Comparison of ENCODE assay signal across 10 cellular contexts in the genomic region with DNA sequence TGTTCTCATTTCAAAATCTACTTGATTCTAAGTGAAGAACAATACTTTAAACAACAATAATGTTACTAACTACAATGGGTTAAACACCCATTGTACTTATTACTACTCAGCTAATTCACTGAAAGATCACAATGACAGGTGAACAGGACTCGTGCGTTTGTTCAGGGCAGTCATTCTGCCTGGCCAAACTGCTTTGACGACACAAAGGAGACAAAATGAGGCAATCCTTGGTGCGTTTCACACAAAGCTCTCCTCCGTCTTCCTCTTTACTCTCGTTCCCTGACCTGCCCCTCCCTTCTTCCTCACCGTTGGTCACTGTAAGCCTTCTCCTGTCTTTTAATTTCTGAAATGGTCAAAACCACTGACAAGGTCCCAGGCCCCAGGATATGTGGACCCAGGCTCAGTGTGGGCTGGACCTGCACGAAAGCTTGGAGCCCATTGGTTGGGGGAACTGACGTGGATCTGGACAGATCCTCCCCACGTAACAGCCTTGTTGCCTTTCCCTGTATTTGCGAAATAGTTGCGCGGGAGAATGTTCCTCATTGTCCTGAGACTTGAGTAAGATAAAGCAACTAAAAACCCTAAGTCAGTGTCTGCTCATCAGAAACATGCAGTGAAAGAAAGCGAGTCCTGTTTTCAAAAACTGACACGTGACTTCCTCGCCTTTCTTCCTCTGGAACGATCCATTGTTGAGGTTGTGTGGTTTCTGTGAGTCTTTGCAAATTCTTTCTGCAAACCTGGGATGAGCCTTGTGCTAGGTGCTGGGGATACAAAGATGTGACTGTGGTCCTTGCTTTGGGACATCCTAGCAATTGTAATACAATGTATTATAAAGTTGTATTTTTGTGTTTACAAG.
DNase-seq lines count a peak whose midpoint lies in the region; ATAC-seq, FAIRE-seq and TF ChIP-seq lines count a peak whose summit lies in the region.
"Had no signal": no experiment of that assay in that cellular context is flagged by ENCODE, and none has a peak within 500 bp of the region (broad histone marks: within the 10 kb centered on the region; RNA-seq: fewer than 3 reads in every experiment).

No MANE protein-coding gene starts in this region.

- no peaks in the 10 kb centered on the region for H3K36me3 Mint-ChIP-seq in activated CD8-positive, alpha-beta T cell treated with anti-CD3 and anti-CD28 coated beads for 36 hours (ENCODE audit: low read depth)
- H3K36me3 Mint-ChIP-seq in activated CD8-positive, alpha-beta T cell treated with anti-CD3 and anti-CD28 coated beads, Interleukin-2, amount 10 ng/mL, durations not matched to agents 7 days and 5 days (ENCODE audit: low read depth) = no peaks in the 10 kb centered on the region

- no peak for TF ChIP-seq EP300 in K562 (IDR thresholded peaks at IDR 0.05; ENCODE audit: low read length)

- H3K27me3 ChIP-seq in K562 (ENCODE audit: control insufficient read depth in 2 of 2, insufficient read depth in 2 of 2, low read length in 2 of 2) (peaks cover 6 to 14% of the 10 kb centered on the region in 2 experiments; a peak in 3 of 5 replicates), tibial artery (peaks cover 0 to 8% of the 10 kb centered on the region in 2 donors)

- 4% methylated on average over 17 of the region's 17 CpGs for WGBS in K562 (ENCODE audit: insufficient coverage, low coverage, missing lambda C conversion rate)

- no peak for DNase-seq in activated CD8-positive, alpha-beta T cell treated with anti-CD3 and anti-CD28 coated beads for 36 hours
- DNase-seq in activated CD8-positive, alpha-beta T cell treated with anti-CD3 and anti-CD28 coated beads, Interleukin-2, amount 10 ng/mL, durations not matched to agents 7 days and 5 days = no peak
- DNase-seq in K562 (ENCODE audit: extremely low read depth in 1 of 4, low spot score in 3 of 4) = peak in 1 of 4 experiments; percentile 11
- DNase-seq in midbrain (lab: John Stamatoyannopoulos, UW) = peak; percentile 5
- DNase-seq in tibial artery = peak; percentile 73 to 80
- no peak for DNase-seq in NCI-H526 (lab: John Stamatoyannopoulos, UW)
- DNase-seq: NCI-H1092, RPMI8226 had no signal

- no peak overlapping the region for H3K27ac Mint-ChIP-seq in activated CD8-positive, alpha-beta T cell treated with anti-CD3 and anti-CD28 coated beads for 36 hours
- no peak overlapping the region for H3K27ac Mint-ChIP-seq in activated CD8-positive, alpha-beta T cell treated with anti-CD3 and anti-CD28 coated beads, Interleukin-2, amount 10 ng/mL, durations not matched to agents 7 days and 5 days

- no peak for ATAC-seq in activated CD8-positive, alpha-beta T cell treated with anti-CD3 and anti-CD28 coated beads for 36 hours
- no peak for ATAC-seq in activated CD8-positive, alpha-beta T cell treated with anti-CD3 and anti-CD28 coated beads, Interleukin-2, amount 10 ng/mL, durations not matched to agents 7 days and 5 days
- ATAC-seq in K562 (no peak), GM19467 (IDR thresholded peaks at IDR 0.05; ENCODE audit: unreplicated experiment) (no peak), GM21737 (IDR thresholded peaks at IDR 0.05; ENCODE audit: unreplicated experiment) (no peak)

- no peak overlapping the region for H3K4me2 ChIP-seq in K562 (ENCODE audit: insufficient read depth, low read length)

- H3K36me3 ChIP-seq in K562 (ENCODE audit: control insufficient read depth, insufficient read depth, low read length) (no peaks in the 10 kb centered on the region), tibial artery (no peaks in the 10 kb centered on the region)

- intact Hi-C loops in activated CD8-positive, alpha-beta T cell treated with anti-CD3 and anti-CD28 coated beads for 36 hours (cut with micrococcal nuclease) = no loop called here
- intact Hi-C loops in K562 (cut with micrococcal nuclease) = no loop called here
- intact Hi-C loops in tibial artery (cut with DNase I; ENCODE audit: low total_unique reads) = no loop called here

- H3K9me1 ChIP-seq in K562 (ENCODE audit: control insufficient read depth, insufficient read depth, low read length) = no peaks in the 10 kb centered on the region

- BruUV-seq in K562 (replicated peaks; lab: Mats Ljungman, UMichigan) = no TSS peak

- no peaks in the 10 kb centered on the region for H3K9me3 Mint-ChIP-seq in activated CD8-positive, alpha-beta T cell treated with anti-CD3 and anti-CD28 coated beads for 36 hours
- no peaks in the 10 kb centered on the region for H3K9me3 Mint-ChIP-seq in activated CD8-positive, alpha-beta T cell treated with anti-CD3 and anti-CD28 coated beads, Interleukin-2, amount 10 ng/mL, durations not matched to agents 7 days and 5 days (ENCODE audit: insufficient read depth)

- in situ Hi-C loops in K562 (cut with MboI) = no loop called here

- POLR2A ChIA-PET in activated CD8-positive, alpha-beta T cell treated with anti-CD3 and anti-CD28 coated beads for 36 hours (lab: Charles Lee) = no interaction called here
- POLR2A ChIA-PET in activated CD8-positive, alpha-beta T cell treated with anti-CD3 and anti-CD28 coated beads, Interleukin-2, amount 10 ng/mL, durations not matched to agents 7 days and 5 days (lab: Charles Lee) = no interaction called here
- POLR2A ChIA-PET in K562 (lab: Yijun Ruan, JAX) = interaction anchor here (0.8 kb wide), 1 partner anchor 67 kb away, joined by 3 read pairs; no protein-coding TSS in a partner anchor

- H3K9ac ChIP-seq in K562 (ENCODE audit: insufficient read depth in 1 of 2, low read depth in 2 of 2, low read length in 2 of 2) = no peak overlapping the region

- no peak for TF ChIP-seq RAD21 in K562 (CRISPR knock-in tag; conservative IDR thresholded peaks at IDR 0.05 in 1 of 2, IDR thresholded peaks at IDR 0.05 in 1 of 2)

- H3K27ac ChIP-seq in K562 (ENCODE audit: extremely low read depth, low read depth, low read length) = no peak overlapping the region
- no peak overlapping the region for H3K27ac ChIP-seq in tibial artery

- peak overlapping the region; percentile 24 for H3K4me3 Mint-ChIP-seq in activated CD8-positive, alpha-beta T cell treated with anti-CD3 and anti-CD28 coated beads for 36 hours
- H3K4me3 Mint-ChIP-seq in activated CD8-positive, alpha-beta T cell treated with anti-CD3 and anti-CD28 coated beads, Interleukin-2, amount 10 ng/mL, durations not matched to agents 7 days and 5 days = no peak overlapping the region

- H3K79me2 ChIP-seq in K562 (ENCODE audit: control insufficient read depth, insufficient read depth, low read length) = no peaks in the 10 kb centered on the region

- no peak overlapping the region for H3K4me3 ChIP-seq in K562
- H3K4me3 ChIP-seq in tibial artery = no peak overlapping the region

- peak overlapping the region; percentile 19; the same call in 1 of the 2 replicates for H2AFZ ChIP-seq in K562 (ENCODE audit: low read depth, low read length)

- H3K27me3 Mint-ChIP-seq in activated CD8-positive, alpha-beta T cell treated with anti-CD3 and anti-CD28 coated beads for 36 hours = peaks cover 2% of the 10 kb centered on the region
- H3K27me3 Mint-ChIP-seq in activated CD8-positive, alpha-beta T cell treated with anti-CD3 and anti-CD28 coated beads, Interleukin-2, amount 10 ng/mL, durations not matched to agents 7 days and 5 days (ENCODE audit: low read depth) = peaks cover 7% of the 10 kb centered on the region

- peak; percentile 19 for FAIRE-seq in K562 (lab: Jason Lieb, UNC)

- no peak for TF ChIP-seq POLR2A in K562 (conservative IDR thresholded peaks at IDR 0.05)

- TF ChIP-seq CTCF in activated CD8-positive, alpha-beta T cell treated with anti-CD3 and anti-CD28 coated beads for 36 hours (IDR thresholded peaks at IDR 0.05) = no peak
- TF ChIP-seq CTCF in K562 (IDR thresholded peaks at IDR 0.05 in 2 of 3, conservative IDR thresholded peaks at IDR 0.05 in 1 of 3; ENCODE audit: insufficient read depth in 2 of 3, low read depth in 1 of 3, low read length in 3 of 3) (no peak), tibial artery (IDR thresholded peaks at IDR 0.05) (no peak)

- H4K20me1 ChIP-seq in K562 (replicated peaks; ENCODE audit: control insufficient read depth, insufficient read depth, low read length) = no peaks in the 10 kb centered on the region

- H3K4me1 Mint-ChIP-seq in activated CD8-positive, alpha-beta T cell treated with anti-CD3 and anti-CD28 coated beads for 36 hours (ENCODE audit: low read depth) = peaks cover 9% of the 10 kb centered on the region
- H3K4me1 Mint-ChIP-seq in activated CD8-positive, alpha-beta T cell treated with anti-CD3 and anti-CD28 coated beads, Interleukin-2, amount 10 ng/mL, durations not matched to agents 7 days and 5 days (ENCODE audit: low read depth) = peaks cover 8% of the 10 kb centered on the region

- no peaks in the 10 kb centered on the region for H3K9me3 ChIP-seq in K562 (replicated peaks; ENCODE audit: control insufficient read depth, insufficient read depth, low read depth, low read length)
- H3K9me3 ChIP-seq in tibial artery = no peaks in the 10 kb centered on the region

- no peaks in the 10 kb centered on the region for H3K4me1 ChIP-seq in K562 (replicated peaks in 1 of 2; ENCODE audit: control insufficient read depth in 2 of 2, insufficient read depth in 2 of 2, low read length in 2 of 2)
- H3K4me1 ChIP-seq in tibial artery = no peaks in the 10 kb centered on the region

- CTCF ChIA-PET in activated CD8-positive, alpha-beta T cell treated with anti-CD3 and anti-CD28 coated beads for 36 hours (lab: Charles Lee) = no interaction called here
- CTCF ChIA-PET in activated CD8-positive, alpha-beta T cell treated with anti-CD3 and anti-CD28 coated beads, Interleukin-2, amount 10 ng/mL, durations not matched to agents 7 days and 5 days (lab: Charles Lee) = no interaction called here
- CTCF ChIA-PET in K562 (lab: Yijun Ruan, JAX; ENCODE audit: low intra/inter-chr PET ratio) = no interaction called here

TF ChIP-seq in K562, 482 proteins besides CTCF, POLR2A, EP300 and RAD21 (continues in another document):
- TF ChIP-seq PCBP2 (IDR thresholded peaks at IDR 0.05; ENCODE audit: low read depth, low read length, poor library complexity, severe bottlenecking) (no peak), FOXM1 (IDR thresholded peaks at IDR 0.05; ENCODE audit: low read depth) (no peak), FOXM1 (CRISPR knock-in tag; IDR thresholded peaks at IDR 0.05; ENCODE audit: low read depth) (no peak), ZNF77 (CRISPR knock-in tag; IDR thresholded peaks at IDR 0.05) (no peak), RAD51 (IDR thresholded peaks at IDR 0.05; ENCODE audit: borderline replicate concordance, low read depth) (peak; percentile 35; the same call in 1 of the 2 replicates)
- TF ChIP-seq, protein P1, sequence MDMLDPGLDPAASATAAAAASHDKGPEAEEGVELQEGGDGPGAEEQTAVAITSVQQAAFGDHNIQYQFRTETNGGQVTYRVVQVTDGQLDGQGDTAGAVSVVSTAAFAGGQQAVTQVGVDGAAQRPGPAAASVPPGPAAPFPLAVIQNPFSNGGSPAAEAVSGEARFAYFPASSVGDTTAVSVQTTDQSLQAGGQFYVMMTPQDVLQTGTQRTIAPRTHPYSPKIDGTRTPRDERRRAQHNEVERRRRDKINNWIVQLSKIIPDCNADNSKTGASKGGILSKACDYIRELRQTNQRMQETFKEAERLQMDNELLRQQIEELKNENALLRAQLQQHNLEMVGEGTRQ (CRISPR knock-in tag; IDR thresholded peaks at IDR 0.05) = peak; percentile 20; the same call in 1 of the 2 replicates

Comparison
In these comparisons a context has a peak if more than half of its experiments do, and no peak if none do; other contexts are left out.
1. DNase-seq: peak in midbrain (single experiment) and tibial artery (2 of 2); none in activated CD8-positive, alpha-beta T cell treated with anti-CD3 and anti-CD28 coated beads for 36 hours (single experiment), activated CD8-positive, alpha-beta T cell treated with anti-CD3 and anti-CD28 coated beads, Interleukin-2, amount 10 ng/mL, durations not matched to agents 7 days and 5 days (single experiment) and NCI-H526 (0 of 2).